ENCODE assay signal across 1 cellular context in the genomic region with DNA sequence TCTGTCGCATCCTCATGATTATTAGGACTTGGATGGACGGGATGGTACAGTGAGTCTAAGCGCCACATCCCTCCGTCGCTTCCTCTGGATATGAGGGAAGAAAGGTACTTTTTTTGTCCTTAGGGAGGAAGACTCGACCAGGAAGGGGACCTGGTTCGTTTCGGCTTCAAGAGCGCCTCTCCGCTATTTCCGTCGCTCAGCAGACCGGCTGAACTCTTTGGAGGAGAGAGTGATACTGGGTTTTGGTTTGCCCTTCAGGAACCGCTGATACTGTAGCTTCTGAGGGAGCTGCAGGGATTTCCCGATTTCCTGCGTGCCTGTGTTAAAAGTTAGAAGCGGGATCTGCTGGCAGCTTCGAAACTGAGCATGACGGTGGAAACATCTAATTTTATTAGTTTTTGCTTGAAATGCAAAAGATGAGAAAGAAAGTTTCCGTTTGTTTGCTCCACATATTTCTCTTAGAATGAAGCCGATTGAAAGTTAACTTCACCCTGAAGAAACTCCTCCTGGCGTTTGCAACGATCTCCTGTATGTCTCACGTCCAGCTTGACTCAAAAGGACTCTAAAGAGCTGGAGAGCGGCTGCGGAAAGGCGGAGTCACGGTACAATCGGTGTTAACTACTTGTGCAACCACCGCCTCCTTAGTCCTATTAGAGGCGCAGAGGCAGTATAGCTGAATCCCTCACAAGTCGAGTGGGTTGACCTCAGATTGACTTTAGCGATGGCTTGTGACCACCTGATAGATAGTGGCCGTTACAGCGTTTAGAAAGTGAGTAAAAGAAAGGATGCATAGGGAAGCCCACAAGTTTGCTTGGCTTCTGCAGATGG.
TF ChIP-seq lines count a peak whose summit lies in the region.

No MANE protein-coding gene starts in this region.

TF ChIP-seq in endothelial cell of umbilical vein, 7 proteins besides CTCF, POLR2A, EP300 and RAD21:
- TF ChIP-seq FOS (IDR thresholded peaks at IDR 0.05; ENCODE audit: borderline replicate concordance, insufficient read depth, low read length): no peak
- TF ChIP-seq, protein P1, sequence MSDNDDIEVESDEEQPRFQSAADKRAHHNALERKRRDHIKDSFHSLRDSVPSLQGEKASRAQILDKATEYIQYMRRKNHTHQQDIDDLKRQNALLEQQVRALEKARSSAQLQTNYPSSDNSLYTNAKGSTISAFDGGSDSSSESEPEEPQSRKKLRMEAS (IDR thresholded peaks at IDR 0.05; ENCODE audit: insufficient read depth, insufficient read length): no peak
- peak; percentile 68 for TF ChIP-seq EZH2 (IDR thresholded peaks at IDR 0.05; ENCODE audit: borderline replicate concordance, low read depth, low read length, severe bottlenecking)
